Comparison of ENCODE assay signal across 11 cellular contexts in genomic region chr6:43807228-43808061, GRCh38. TPM values are rescaled to one million over a fixed set of nuclear protein-coding genes. Genes with fewer than 3 reads are reported as not detected.
DNase-seq lines count a peak whose midpoint lies in the region; ATAC-seq and TF ChIP-seq lines count a peak whose summit lies in the region.
"Had no signal": no experiment of that assay in that cellular context is flagged by ENCODE, and none has a peak within 500 bp of the region (broad histone marks: within the 10 kb centered on the region; RNA-seq: fewer than 3 reads in every experiment).

No MANE protein-coding gene starts in this region.

- H4K20me1 ChIP-seq in SK-N-SH (ENCODE audit: insufficient read depth) (no peaks in the 10 kb centered on the region), hepatocyte (ENCODE audit: insufficient read depth, poor library complexity, severe bottlenecking) (no peaks in the 10 kb centered on the region)

- H3K4me2 ChIP-seq in SK-N-SH (no peak overlapping the region), hepatocyte (peak overlapping the region; percentile 71)

- TF ChIP-seq CTCF in activated CD8-positive, alpha-beta T cell treated with anti-CD3 and anti-CD28 coated beads for 36 hours (IDR thresholded peaks at IDR 0.05), result no peak
- TF ChIP-seq CTCF in SK-N-SH (IDR thresholded peaks at IDR 0.05) (no peak), hepatocyte (IDR thresholded peaks at IDR 0.05; ENCODE audit: poor library complexity) (no peak)

- H3F3A ChIP-seq in SK-N-SH (replicated peaks; ENCODE audit: insufficient read depth), result no peaks in the 10 kb centered on the region

- peaks cover 4% of the 10 kb centered on the region for H3K27me3 Mint-ChIP-seq in activated CD8-positive, alpha-beta T cell treated with anti-CD3 and anti-CD28 coated beads, Interleukin-2, amount 10 ng/mL, durations not matched to agents 7 days and 5 days (ENCODE audit: low read depth)
- no peaks in the 10 kb centered on the region for H3K27me3 Mint-ChIP-seq in activated CD8-positive, alpha-beta T cell treated with anti-CD3 and anti-CD28 coated beads for 36 hours

- no peak overlapping the region for H3K27ac Mint-ChIP-seq in activated CD8-positive, alpha-beta T cell treated with anti-CD3 and anti-CD28 coated beads, Interleukin-2, amount 10 ng/mL, durations not matched to agents 7 days and 5 days
- no peak overlapping the region for H3K27ac Mint-ChIP-seq in activated CD8-positive, alpha-beta T cell treated with anti-CD3 and anti-CD28 coated beads for 36 hours
- H3K27ac Mint-ChIP-seq: activated naive CD4-positive, alpha-beta T cell treated with anti-CD3 and anti-CD28 coated beads, Interleukin-2, amount 50 U/mL, for 72 hours; WTC11 had no signal

- H3K4me1 ChIP-seq in SK-N-SH (ENCODE audit: control insufficient read depth in 1 of 2, insufficient read depth in 2 of 2, low read depth in 1 of 2, low read length in 1 of 2) (peaks cover 0 to 33% of the 10 kb centered on the region in 2 experiments; a peak in 1 of 4 replicates), hepatocyte (ENCODE audit: insufficient read depth) (peaks cover 68% of the 10 kb centered on the region), subcutaneous abdominal adipose tissue (ENCODE audit: control insufficient read depth in 5 of 5, insufficient read depth in 5 of 5, low read length in 5 of 5) (peaks cover 0 to 39% (median 35%) of the 10 kb centered on the region in 5 donors)

- H3K9me2 ChIP-seq in SK-N-SH (no peaks in the 10 kb centered on the region), hepatocyte (replicated peaks; ENCODE audit: insufficient read depth) (no peaks in the 10 kb centered on the region)

- H3K4me3 ChIP-seq in SK-N-SH (ENCODE audit: low read depth in 2 of 2, low read length in 1 of 2) (no peak overlapping the region), hepatocyte (no peak overlapping the region), subcutaneous abdominal adipose tissue (ENCODE audit: low read depth in 1 of 5, low read length in 5 of 5) (no peak overlapping the region)
- H3K4me3 ChIP-seq: skin epidermis had no signal

- TF ChIP-seq EP300 in SK-N-SH (IDR thresholded peaks at IDR 0.05; ENCODE audit: borderline replicate concordance in 1 of 2, low read depth in 1 of 2, low read length in 1 of 2), result no peak

- H3K79me2 ChIP-seq in SK-N-SH (ENCODE audit: insufficient read depth) (no peaks in the 10 kb centered on the region), hepatocyte (no peaks in the 10 kb centered on the region)

- no peaks in the 10 kb centered on the region for H3K9me3 ChIP-seq in SK-N-SH
- H3K9me3 ChIP-seq in hepatocyte (ENCODE audit: low read depth), result no peaks in the 10 kb centered on the region
- no peaks in the 10 kb centered on the region for H3K9me3 ChIP-seq in subcutaneous abdominal adipose tissue (ENCODE audit: control insufficient read depth in 5 of 5, low read length in 5 of 5)

- H3K36me3 Mint-ChIP-seq in activated CD8-positive, alpha-beta T cell treated with anti-CD3 and anti-CD28 coated beads, Interleukin-2, amount 10 ng/mL, durations not matched to agents 7 days and 5 days (ENCODE audit: low read depth), result no peaks in the 10 kb centered on the region
- H3K36me3 Mint-ChIP-seq in activated CD8-positive, alpha-beta T cell treated with anti-CD3 and anti-CD28 coated beads for 36 hours (ENCODE audit: low read depth), result no peaks in the 10 kb centered on the region
- H3K36me3 Mint-ChIP-seq: activated naive CD4-positive, alpha-beta T cell treated with anti-CD3 and anti-CD28 coated beads, Interleukin-2, amount 50 U/mL, for 72 hours; WTC11 had no signal

- ATAC-seq in activated CD8-positive, alpha-beta T cell treated with anti-CD3 and anti-CD28 coated beads, Interleukin-2, amount 10 ng/mL, durations not matched to agents 7 days and 5 days, result peak; percentile 50
- ATAC-seq in activated CD8-positive, alpha-beta T cell treated with anti-CD3 and anti-CD28 coated beads for 36 hours, result no peak
- ATAC-seq in HG03045 (IDR thresholded peaks at IDR 0.05; ENCODE audit: unreplicated experiment), result no peak
- ATAC-seq: WTC11 had no signal

- H3K27me3 ChIP-seq in SK-N-SH (ENCODE audit: insufficient read depth), result no peaks in the 10 kb centered on the region
- H3K27me3 ChIP-seq in hepatocyte, result no peaks in the 10 kb centered on the region
- H3K27me3 ChIP-seq in subcutaneous abdominal adipose tissue (ENCODE audit: control insufficient read depth in 5 of 5, insufficient read depth in 4 of 5, low read length in 5 of 5), result no peaks in the 10 kb centered on the region

- H3K9me3 Mint-ChIP-seq in activated CD8-positive, alpha-beta T cell treated with anti-CD3 and anti-CD28 coated beads, Interleukin-2, amount 10 ng/mL, durations not matched to agents 7 days and 5 days (ENCODE audit: insufficient read depth), result no peaks in the 10 kb centered on the region
- no peaks in the 10 kb centered on the region for H3K9me3 Mint-ChIP-seq in activated CD8-positive, alpha-beta T cell treated with anti-CD3 and anti-CD28 coated beads for 36 hours
- H3K9me3 Mint-ChIP-seq: activated naive CD4-positive, alpha-beta T cell treated with anti-CD3 and anti-CD28 coated beads, Interleukin-2, amount 50 U/mL, for 72 hours; WTC11 had no signal

- H3K9ac ChIP-seq in SK-N-SH, result no peak overlapping the region
- H3K9ac ChIP-seq in subcutaneous abdominal adipose tissue (ENCODE audit: low read length in 5 of 5), result no peak overlapping the region

- H3K27ac ChIP-seq in SK-N-SH (ENCODE audit: low read depth in 2 of 2, low read length in 1 of 2) (peak overlapping the region in 1 of 2 experiments; percentile 67; a peak in 2 of 4 replicates), hepatocyte (peak overlapping the region; percentile 94), subcutaneous abdominal adipose tissue (ENCODE audit: low read depth, low read length) (peak overlapping the region; percentile 42)
- H3K27ac ChIP-seq: skin epidermis had no signal

- H3K4me1 Mint-ChIP-seq in activated CD8-positive, alpha-beta T cell treated with anti-CD3 and anti-CD28 coated beads, Interleukin-2, amount 10 ng/mL, durations not matched to agents 7 days and 5 days (ENCODE audit: low read depth), result peaks cover 26% of the 10 kb centered on the region
- H3K4me1 Mint-ChIP-seq in activated CD8-positive, alpha-beta T cell treated with anti-CD3 and anti-CD28 coated beads for 36 hours (ENCODE audit: low read depth), result peaks cover 10% of the 10 kb centered on the region

- CTCF ChIA-PET in activated CD8-positive, alpha-beta T cell treated with anti-CD3 and anti-CD28 coated beads, Interleukin-2, amount 10 ng/mL, durations not matched to agents 7 days and 5 days (lab: Charles Lee), result interaction anchor here (1.3 to 3.5 kb wide), 2 partner anchors 34 to 271 kb away, joined by 5 to 18 read pairs; no protein-coding TSS in a partner anchor
- CTCF ChIA-PET in activated CD8-positive, alpha-beta T cell treated with anti-CD3 and anti-CD28 coated beads for 36 hours (lab: Charles Lee), result interaction anchor here (1.1 to 1.3 kb wide), 3 partner anchors 32 to 255 kb away, joined by 3 read pairs; no protein-coding TSS in a partner anchor
- CTCF ChIA-PET in SK-N-SH (lab: Yijun Ruan, JAX), result interaction anchor here (0.8 to 2.3 kb wide), 8 partner anchors 8 to 271 kb away, joined by 3 to 10 read pairs (median 3); partner anchors contain the start of gene VEGFA

- POLR2A ChIA-PET in activated CD8-positive, alpha-beta T cell treated with anti-CD3 and anti-CD28 coated beads, Interleukin-2, amount 10 ng/mL, durations not matched to agents 7 days and 5 days (lab: Charles Lee), result no interaction called here
- POLR2A ChIA-PET in activated CD8-positive, alpha-beta T cell treated with anti-CD3 and anti-CD28 coated beads for 36 hours (lab: Charles Lee), result no interaction called here
- POLR2A ChIA-PET in SK-N-SH (lab: Yijun Ruan, JAX), result interaction anchor here (1.0 to 1.7 kb wide), 5 partner anchors 13 to 134 kb away, joined by 3 to 6 read pairs (median 4); no protein-coding TSS in a partner anchor

- no peak overlapping the region for H3K4me3 Mint-ChIP-seq in activated CD8-positive, alpha-beta T cell treated with anti-CD3 and anti-CD28 coated beads, Interleukin-2, amount 10 ng/mL, durations not matched to agents 7 days and 5 days
- H3K4me3 Mint-ChIP-seq in activated CD8-positive, alpha-beta T cell treated with anti-CD3 and anti-CD28 coated beads for 36 hours, result no peak overlapping the region
- H3K4me3 Mint-ChIP-seq: WTC11 had no signal

- 70% methylated on average over 10 of the region's 11 CpGs for WGBS in SK-N-SH (ENCODE audit: low lambda C conversion rate)
- WGBS in hepatocyte (ENCODE audit: low lambda C conversion rate, missing lambda C conversion rate), result 35% methylated on average over 11 of the region's 11 CpGs

- intact Hi-C loops in activated CD8-positive, alpha-beta T cell treated with anti-CD3 and anti-CD28 coated beads for 36 hours (cut with micrococcal nuclease), result no loop called here

- H2AFZ ChIP-seq in SK-N-SH (ENCODE audit: low read depth) (no peak overlapping the region), hepatocyte (no peak overlapping the region)

- TF ChIP-seq RAD21 in SK-N-SH (IDR thresholded peaks at IDR 0.05; ENCODE audit: low read length), result no peak

- DNase-seq in activated CD8-positive, alpha-beta T cell treated with anti-CD3 and anti-CD28 coated beads, Interleukin-2, amount 10 ng/mL, durations not matched to agents 7 days and 5 days, result peak; percentile 29
- DNase-seq in activated CD8-positive, alpha-beta T cell treated with anti-CD3 and anti-CD28 coated beads for 36 hours, result no peak
- DNase-seq in SK-N-SH, result peak; percentile 68
- peak; percentile 70 for DNase-seq in hepatocyte (ENCODE audit: low spot score)
- no peak for DNase-seq in activated effector memory CD4-positive, alpha-beta T cell treated with anti-CD3 and anti-CD28 coated beads, Interleukin-2, amount 50 U/mL, for 16 hours
- no peak for DNase-seq in NCI-H524 treated with DMSO at 0.1 percent for 48 hours (lab: John Stamatoyannopoulos, UW)

- no peaks in the 10 kb centered on the region for H3K36me3 ChIP-seq in SK-N-SH (replicated peaks in 1 of 2; ENCODE audit: control insufficient read depth in 1 of 2, insufficient read depth in 2 of 2, low read length in 1 of 2)
- H3K36me3 ChIP-seq in hepatocyte (replicated peaks; ENCODE audit: insufficient read depth, low read depth), result no peaks in the 10 kb centered on the region
- H3K36me3 ChIP-seq in subcutaneous abdominal adipose tissue (ENCODE audit: control insufficient read depth in 5 of 5, insufficient read depth in 5 of 5, low read length in 5 of 5), result no peaks in the 10 kb centered on the region

RNA-seq across cellular contexts. Expression of gene VEGFA, which starts 37.4 kb away (rescaled TPM):
- total RNA-seq in activated CD8-positive, alpha-beta T cell treated with anti-CD3 and anti-CD28 coated beads, Interleukin-2, amount 10 ng/mL, durations not matched to agents 7 days and 5 days, result 10 to 100 TPM; 37.9 to 39.3 TPM
- 100 to 1,000 TPM in 1 of 2 experiments, 10 to 100 TPM in 1; 93.7 to 104 TPM for total RNA-seq in activated CD8-positive, alpha-beta T cell treated with anti-CD3 and anti-CD28 coated beads for 36 hours
- polyA plus RNA-seq in SK-N-SH (2012; rRNA removed), result 81.0 and 130 TPM in 2 replicates
- polyA plus RNA-seq in SK-N-SH (2012; cell fraction: cytosol; rRNA removed), result 42.6 and 66.6 TPM in 2 replicates
- polyA plus RNA-seq in SK-N-SH (2012; cell fraction: nucleus; rRNA removed), result 412 and 501 TPM in 2 replicates
- total RNA-seq in hepatocyte, result 165 and 179 TPM in 2 replicates
- polyA plus RNA-seq in hepatocyte, result 129 and 148 TPM in 2 replicates

Comparison
In these comparisons a context has a peak if more than half of its experiments do, and no peak if none do; other contexts are left out.
1. DNase-seq: peak in activated CD8-positive, alpha-beta T cell treated with anti-CD3 and anti-CD28 coated beads, Interleukin-2, amount 10 ng/mL, durations not matched to agents 7 days and 5 days (single experiment), SK-N-SH (single experiment) and hepatocyte (single experiment); none in activated CD8-positive, alpha-beta T cell treated with anti-CD3 and anti-CD28 coated beads for 36 hours (single experiment), activated effector memory CD4-positive, alpha-beta T cell treated with anti-CD3 and anti-CD28 coated beads, Interleukin-2, amount 50 U/mL, for 16 hours (single experiment) and NCI-H524 treated with DMSO at 0.1 percent for 48 hours (single experiment).